Comparison of ENCODE assay signal across 1 cellular context in the genomic region with DNA sequence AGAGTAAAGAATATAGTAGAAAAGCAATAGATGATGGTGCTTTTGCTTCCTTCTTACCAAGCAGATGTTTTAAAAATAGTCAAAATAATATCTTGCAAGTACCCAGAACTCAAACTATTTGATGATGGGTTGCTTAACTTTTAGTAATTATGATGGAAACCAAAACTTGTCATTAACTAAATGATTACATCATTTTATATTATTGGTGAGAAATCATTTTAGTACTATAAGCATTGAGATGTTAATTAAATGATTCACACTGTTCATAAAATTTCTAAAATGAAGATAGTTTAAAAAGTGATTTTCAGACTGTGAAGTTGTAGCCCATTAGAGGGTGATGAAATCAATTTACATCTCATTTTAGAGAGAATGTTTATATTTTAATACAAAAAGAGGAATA.
TF ChIP-seq lines count a peak whose summit lies in the region.

No MANE protein-coding gene starts in this region.

TF ChIP-seq in K562, 482 proteins besides CTCF, POLR2A, EP300 and RAD21:
- TF ChIP-seq, protein P1, sequence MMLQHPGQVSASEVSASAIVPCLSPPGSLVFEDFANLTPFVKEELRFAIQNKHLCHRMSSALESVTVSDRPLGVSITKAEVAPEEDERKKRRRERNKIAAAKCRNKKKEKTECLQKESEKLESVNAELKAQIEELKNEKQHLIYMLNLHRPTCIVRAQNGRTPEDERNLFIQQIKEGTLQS (IDR thresholded peaks at IDR 0.05), result peak; percentile 61; the same call in 1 of the 2 replicates
- TF ChIP-seq, protein P1 (CRISPR knock-in tag; conservative IDR thresholded peaks at IDR 0.05), result no peak
- TF ChIP-seq XRCC5 (IDR thresholded peaks at IDR 0.05; ENCODE audit: low read depth, low read length) (no peak), CEBPG (CRISPR knock-in tag; IDR thresholded peaks at IDR 0.05) (no peak), CEBPG (tag; conservative IDR thresholded peaks at IDR 0.05 in 1 of 2, IDR thresholded peaks at IDR 0.05 in 1 of 2) (peak; percentile 26 to 36; a peak in 1 of 4 replicates)
